ENCODE assay signal across 26 cellular contexts in the genomic region with DNA sequence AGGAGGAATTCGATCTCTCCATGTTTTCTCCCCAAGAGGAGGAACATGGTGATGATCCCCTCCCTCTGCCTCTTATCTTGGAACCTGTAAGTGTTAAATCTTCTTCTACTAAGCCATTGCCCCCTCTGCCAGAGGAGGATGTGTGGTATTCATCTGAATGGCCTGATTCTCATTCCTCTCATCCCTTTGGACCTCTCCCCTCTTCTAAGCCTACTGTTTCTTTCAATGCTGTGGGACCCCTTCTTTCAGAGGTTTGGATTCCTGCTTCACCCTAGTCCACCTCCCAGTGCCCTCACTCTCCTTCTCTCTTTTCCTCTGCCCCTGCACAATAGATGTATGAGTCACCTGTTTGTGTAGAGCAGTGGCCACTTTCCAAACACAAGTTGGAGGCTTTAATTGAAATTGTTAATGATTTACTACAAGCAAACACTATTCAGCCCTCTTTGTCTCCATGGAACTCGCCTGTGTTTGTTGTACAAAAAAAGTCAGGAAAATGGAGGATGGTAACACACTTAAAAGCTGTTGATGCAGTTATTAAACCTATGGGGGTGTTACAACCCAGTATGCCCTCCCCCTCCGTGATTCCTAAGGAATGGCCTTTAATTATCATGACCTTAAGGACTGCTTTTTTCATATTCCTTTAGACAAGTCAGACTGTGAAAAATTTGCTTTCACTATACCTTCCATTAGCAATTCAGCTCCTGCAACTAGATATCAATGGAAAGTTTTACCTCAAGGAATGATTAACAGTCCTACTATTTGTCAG.
DNase-seq lines count a peak whose midpoint lies in the region; ATAC-seq and TF ChIP-seq lines count a peak whose summit lies in the region.
"Had no signal": no experiment of that assay in that cellular context is flagged by ENCODE, and none has a peak within 500 bp of the region (broad histone marks: within the 10 kb centered on the region; RNA-seq: fewer than 3 reads in every experiment).

No MANE protein-coding gene starts in this region.

- no peak for TF ChIP-seq CTCF in transverse colon (IDR thresholded peaks at IDR 0.05)

- H3K4me3 ChIP-seq in transverse colon = no peak overlapping the region
- H3K4me3 ChIP-seq in CD4-positive, alpha-beta memory T cell (ENCODE audit: low read length in 2 of 2) = no peak overlapping the region
- H3K4me3 ChIP-seq: breast epithelium, prostate gland had no signal

- CTCF ChIA-PET in CD4-positive, alpha-beta memory T cell (lab: Charles Lee; ENCODE audit: partially characterized antibody) = interaction anchor here (1.1 kb wide), 1 partner anchor 12 kb away, joined by 3 read pairs; no protein-coding TSS in a partner anchor

- H3K4me1 ChIP-seq in transverse colon = peaks cover 0 to 6% (median 1%) of the 10 kb centered on the region in 4 donors
- no peaks in the 10 kb centered on the region for H3K4me1 ChIP-seq in CD4-positive, alpha-beta memory T cell (ENCODE audit: insufficient read depth, low read length)
- H3K4me1 ChIP-seq: breast epithelium, prostate gland had no signal

- H3K36me3 Mint-ChIP-seq in CD4-positive, alpha-beta memory T cell = no peaks in the 10 kb centered on the region
- H3K36me3 Mint-ChIP-seq: CD14-positive monocyte, memory B cell had no signal

- no peak overlapping the region for H3K27ac Mint-ChIP-seq in CD4-positive, alpha-beta memory T cell
- H3K27ac Mint-ChIP-seq: activated CD4-positive, alpha-beta T cell treated with anti-CD3 and anti-CD28 coated beads, Interleukin-2, amount 10 ng/mL, durations not matched to agents 24 days and 14 days; CD14-positive monocyte; memory B cell; T-helper 2 cell treated with Interferon-gamma antibody and Interleukin-4, amounts not matched to agents 5 μg/mL and 100 μg/mL, for 36 hours had no signal

- no peak for TF ChIP-seq EP300 in transverse colon (IDR thresholded peaks at IDR 0.05; ENCODE audit: low read depth)

- DNase-seq in Caki2 (ENCODE audit: low read depth) (peak; percentile 92), SW480 (ENCODE audit: low spot score) (peak; percentile 63), left colon (no peak), transverse colon (peak; percentile 10), NCI-H1436 treated with DMSO at 0.1 percent for 48 hours (lab: John Stamatoyannopoulos, UW) (no peak), GM03348 (ENCODE audit: low spot score) (no peak), hippocampal formation (lab: John Stamatoyannopoulos, UW) (no peak)
- DNase-seq in CD4-positive, alpha-beta memory T cell = no peak
- DNase-seq: activated CD4-positive, alpha-beta T cell treated with anti-CD3 and anti-CD28 coated beads, Interleukin-2, amount 10 ng/mL, durations not matched to agents 24 days and 14 days; activated naive CD4-positive, alpha-beta T cell treated with Interleukin-2 at 50 U/mL for 16 hours; activated T-cell treated with anti-CD3 and anti-CD28 coated beads, Interleukin-2, amount 50 U/mL, for 48 hours; effector CD8-positive, alpha-beta T cell; GDM1; H7; islet precursor cell; NCI-H1105; NCI-H2029 treated with DMSO at 0.1 percent for 48 hours; NCI-H82; stimulated activated CD8-positive, alpha-beta memory T cell treated with anti-CD3 and anti-CD28 coated beads, Interleukin-4, amount 100 ng/mL, for 48 hours had no signal

- H3K27ac ChIP-seq in transverse colon = no peak overlapping the region
- no peak overlapping the region for H3K27ac ChIP-seq in CD4-positive, alpha-beta memory T cell (ENCODE audit: low read depth, low read length)
- H3K27ac ChIP-seq: neutrophil, prostate gland had no signal

- POLR2A ChIA-PET in CD4-positive, alpha-beta memory T cell (lab: Charles Lee; ENCODE audit: partially characterized antibody) = no interaction called here

- TF ChIP-seq POLR2A in transverse colon (IDR thresholded peaks at IDR 0.05) = no peak

- H3K9me3 Mint-ChIP-seq in CD4-positive, alpha-beta memory T cell = peaks cover 0 to 15% (median 4%) of the 10 kb centered on the region in 8 donors

- H3K27me3 Mint-ChIP-seq in CD4-positive, alpha-beta memory T cell = no peaks in the 10 kb centered on the region
- H3K27me3 Mint-ChIP-seq: activated CD4-positive, alpha-beta T cell treated with anti-CD3 and anti-CD28 coated beads, Interleukin-2, amount 10 ng/mL, durations not matched to agents 24 days and 14 days; memory B cell had no signal

- peak; percentile 95 for ATAC-seq in left colon
- ATAC-seq: esophagus mucosa had no signal

- H3K4me3 Mint-ChIP-seq in CD4-positive, alpha-beta memory T cell = peak overlapping the region in 2 of 8 donors; percentile 13 to 45
- H3K4me3 Mint-ChIP-seq: activated CD4-positive, alpha-beta T cell treated with anti-CD3 and anti-CD28 coated beads, Interleukin-2, amount 10 ng/mL, durations not matched to agents 24 days and 14 days; CD14-positive monocyte; memory B cell; T-helper 2 cell treated with Interferon-gamma antibody and Interleukin-4, amounts not matched to agents 5 μg/mL and 100 μg/mL, for 36 hours had no signal

- intact Hi-C loops in left colon (cut with DNase I, micrococcal nuclease) (no loop called here), transverse colon (cut with DNase I; ENCODE audit: low total_unique reads) (no loop called here)
- intact Hi-C loops in CD4-positive, alpha-beta memory T cell (cut with micrococcal nuclease) = no loop called here

- in situ Hi-C loops in Caki2 (cut with HindIII; ENCODE audit: low pct_unique_long_range_greater_than_20kb, low sequenced_read_pairs) = no loop called here
- in situ Hi-C loops in transverse colon (cut with MboI; ENCODE audit: low pct_ligation_motif_present in 1 of 4, low pct_unique_long_range_greater_than_20kb in 1 of 4, low sequenced_read_pairs in 3 of 4) = loop anchor here in 3 of 4 donors (25.0 kb wide), 4 partner anchors 188 to 1163 kb away; a partner anchor contains a TSS

- H3K4me1 Mint-ChIP-seq in CD4-positive, alpha-beta memory T cell = no peaks in the 10 kb centered on the region
- H3K4me1 Mint-ChIP-seq: activated CD4-positive, alpha-beta T cell treated with anti-CD3 and anti-CD28 coated beads, Interleukin-2, amount 10 ng/mL, durations not matched to agents 24 days and 14 days; CD14-positive monocyte; memory B cell had no signal

- 30 to 40% methylated on average over 2 to 3 of the region's 3 CpGs for WGBS in transverse colon (ENCODE audit: low coverage in 1 of 2), 2 donors

- H3K36me3 ChIP-seq in transverse colon = no peaks in the 10 kb centered on the region
- no peaks in the 10 kb centered on the region for H3K36me3 ChIP-seq in CD4-positive, alpha-beta memory T cell (ENCODE audit: insufficient read depth, low read length)
- H3K36me3 ChIP-seq: breast epithelium, neutrophil, prostate gland had no signal

- no peaks in the 10 kb centered on the region for H3K27me3 ChIP-seq in transverse colon
- H3K27me3 ChIP-seq in CD4-positive, alpha-beta memory T cell (ENCODE audit: insufficient read depth, low read length) = no peaks in the 10 kb centered on the region
- H3K27me3 ChIP-seq: breast epithelium, neutrophil had no signal

- no peaks in the 10 kb centered on the region for H3K9me3 ChIP-seq in transverse colon
- H3K9me3 ChIP-seq in CD4-positive, alpha-beta memory T cell (ENCODE audit: control insufficient read depth in 1 of 2, low read length in 2 of 2) = peaks cover 0 to 7% of the 10 kb centered on the region in 2 donors
- H3K9me3 ChIP-seq: neutrophil, prostate gland had no signal

Comparison
In these comparisons a context has a peak if more than half of its experiments do, and no peak if none do; other contexts are left out.
1. DNase-seq: peak in Caki2 (single experiment), SW480 (single experiment) and transverse colon (single experiment); none in left colon (0 of 2), CD4-positive, alpha-beta memory T cell (0 of 5), NCI-H1436 treated with DMSO at 0.1 percent for 48 hours (single experiment), GM03348 (single experiment) and hippocampal formation (0 of 2).